ENCODE assay signal across 17 cellular contexts in genomic region chr14:105456736-105457703, GRCh38. TPM values are rescaled to one million over a fixed set of nuclear protein-coding genes. Genes with fewer than 3 reads are reported as not detected.
"Had no signal": no experiment of that assay in that cellular context is flagged by ENCODE, and none has a peak within 500 bp of the region (broad histone marks: within the 10 kb centered on the region; RNA-seq: fewer than 3 reads in every experiment).

No MANE protein-coding gene starts in this region.

- H3K36me3 ChIP-seq: prostate gland had no signal

- DNase-seq: activated CD4-positive, alpha-beta T cell treated with anti-CD3 and anti-CD28 coated beads for 4 hours; activated CD8-positive, alpha-beta memory T cell treated with anti-CD3 and anti-CD28 coated beads, Interleukin-2, amount 50 U/mL, for 48 hours; activated gamma-delta T cell treated with Interleukin-2 at 50 U/mL for 16 hours; activated naive CD8-positive, alpha-beta T cell treated with anti-CD3 and anti-CD28 coated beads for 36 hours; amygdala; body of pancreas; lower lobe of right lung; sigmoid colon; stimulated activated CD4-positive, alpha-beta T cell treated with anti-CD3 and anti-CD28 coated beads, Interleukin-1b, Interleukin-23, amount 100 ng/mL, for 48 hours; stomach; T-helper 17 cell; upper lobe of right lung had no signal

- H3K9me3 ChIP-seq: body of pancreas, esophagus muscularis mucosa, lower lobe of right lung, prostate gland, sigmoid colon, stomach, thoracic aorta, upper lobe of right lung had no signal

- H3K27ac ChIP-seq: body of pancreas, coronary artery, esophagus muscularis mucosa, lower lobe of right lung, prostate gland, sigmoid colon, stomach, thoracic aorta, upper lobe of right lung had no signal

- H3K4me3 ChIP-seq: body of pancreas, coronary artery, esophagus muscularis mucosa, lower lobe of right lung, prostate gland, sigmoid colon, stomach, thoracic aorta, upper lobe of right lung had no signal

- H3K4me1 ChIP-seq: body of pancreas, esophagus muscularis mucosa, lower lobe of right lung, prostate gland, sigmoid colon, stomach, upper lobe of right lung had no signal

- H3K27me3 ChIP-seq: body of pancreas, esophagus muscularis mucosa, sigmoid colon, stomach, upper lobe of right lung had no signal

- ATAC-seq: body of pancreas, T-helper 17 cell, upper lobe of right lung, WTC11 had no signal

RNA-seq across cellular contexts. Expression of gene TEX22, which starts 58.7 kb away (rescaled TPM):
- total RNA-seq: sigmoid colon, thoracic aorta had no signal
